In genomic region chr10:32056136-32057040, GRCh38 we compare ENCODE assay signal across 8 cellular contexts. TPM values are rescaled to one million over a fixed set of nuclear protein-coding genes. Genes with fewer than 3 reads are reported as not detected.
A peak's percentile ranks its signal among the peaks of the same experiment; 100 is the strongest.
DNase-seq lines count a peak whose midpoint lies in the region; ATAC-seq and TF ChIP-seq lines count a peak whose summit lies in the region.

Gene KIF5B (minus strand): TSS chr10:32056425. CDS start chr10:32055973, 452 bp downstream.

- intact Hi-C loops in activated T-helper 2 cell treated with anti-CD3 and anti-CD28 coated beads, Interferon-gamma antibody, Interleukin-2, Interleukin-4, amounts not matched to agents 10 μg/mL and 5 μg/mL and 100 μg/mL, durations not matched to agents 14 hours and 24 hours and 36 hours (cut with micrococcal nuclease) = loop anchor here (2.0 to 10.0 kb wide), 4 partner anchors 129 to 388 kb away; partner anchors contain the start of genes ARHGAP12, CCDC7 and EPC1
- intact Hi-C loops in natural killer cell (cut with micrococcal nuclease) = loop anchor here (10.0 kb wide), 3 partner anchors 288 to 742 kb away; partner anchors contain the start of genes EPC1 and ZEB1

- peaks cover 33% of the 10 kb centered on the region for H3K36me3 Mint-ChIP-seq in activated T-helper 2 cell treated with anti-CD3 and anti-CD28 coated beads, Interferon-gamma antibody, Interleukin-2, Interleukin-4, amounts not matched to agents 10 μg/mL and 5 μg/mL and 100 μg/mL, durations not matched to agents 14 hours and 24 hours and 36 hours (ENCODE audit: low read depth)
- H3K36me3 Mint-ChIP-seq in natural killer cell = no peaks in the 10 kb centered on the region

- H3K27ac Mint-ChIP-seq in activated T-helper 2 cell treated with anti-CD3 and anti-CD28 coated beads, Interferon-gamma antibody, Interleukin-2, Interleukin-4, amounts not matched to agents 10 μg/mL and 5 μg/mL and 100 μg/mL, durations not matched to agents 14 hours and 24 hours and 36 hours = peak within 1 kb of the TSS; percentile 90
- peak within 1 kb of the TSS; percentile 93 to 98 for H3K27ac Mint-ChIP-seq in natural killer cell

- peaks cover 35% of the 10 kb centered on the region; the same call in 1 of the 2 replicates for H4K20me1 ChIP-seq in GM23248 (ENCODE audit: insufficient read depth)

- H3K27me3 ChIP-seq in GM23248 (replicated peaks; ENCODE audit: insufficient read depth) = no peaks in the 10 kb centered on the region

- H3K4me3 ChIP-seq in GM23248 (peak within 1 kb of the TSS; percentile 93), fibroblast of mammary gland (ENCODE audit: control insufficient read depth, low read depth, low read length) (peak within 1 kb of the TSS; percentile 91)

- H3F3A ChIP-seq in GM23248 (ENCODE audit: insufficient read depth) = peaks cover 30% of the 10 kb centered on the region

- peak within 1 kb of the TSS; percentile 88 for H3K4me3 Mint-ChIP-seq in activated T-helper 2 cell treated with anti-CD3 and anti-CD28 coated beads, Interferon-gamma antibody, Interleukin-2, Interleukin-4, amounts not matched to agents 10 μg/mL and 5 μg/mL and 100 μg/mL, durations not matched to agents 14 hours and 24 hours and 36 hours (ENCODE audit: low read depth)
- H3K4me3 Mint-ChIP-seq in natural killer cell = peak within 1 kb of the TSS; percentile 98

- no peaks in the 10 kb centered on the region for H3K27me3 Mint-ChIP-seq in activated T-helper 2 cell treated with anti-CD3 and anti-CD28 coated beads, Interferon-gamma antibody, Interleukin-2, Interleukin-4, amounts not matched to agents 10 μg/mL and 5 μg/mL and 100 μg/mL, durations not matched to agents 14 hours and 24 hours and 36 hours (ENCODE audit: low read depth)
- no peaks in the 10 kb centered on the region for H3K27me3 Mint-ChIP-seq in natural killer cell (ENCODE audit: low read depth in 2 of 2)

- CTCF ChIA-PET in RWPE1 (lab: Yijun Ruan, JAX) = no interaction called here

- in situ Hi-C loops in GM23248 (cut with MboI) = no loop called here

- peak within 1 kb of the TSS; percentile 97 for H2AFZ ChIP-seq in GM23248

- 1% methylated on average over 39 to 59 of the region's 63 CpGs for WGBS in GM23248 (ENCODE audit: low coverage in 1 of 2, low lambda C conversion rate in 2 of 2, missing lambda C conversion rate in 2 of 2), 2 experiments

- H3K9ac ChIP-seq in GM23248 = peak within 1 kb of the TSS; percentile 89

- POLR2A ChIA-PET in RWPE1 (lab: Yijun Ruan, JAX; ENCODE audit: low non-redundant PET) = no interaction called here

- H3K36me3 ChIP-seq in GM23248 (ENCODE audit: low read depth) = no peaks in the 10 kb centered on the region

- peak; percentile 78 to 88 (median 82) for ATAC-seq in natural killer cell

- H3K27ac ChIP-seq in GM23248 = peak within 1 kb of the TSS; percentile 80
- H3K27ac ChIP-seq in RWPE1 = peak within 1 kb of the TSS; percentile 93

- H3K4me2 ChIP-seq in GM23248 (ENCODE audit: unreplicated experiment) = peak within 1 kb of the TSS; percentile 97

- H3K9me3 ChIP-seq in GM23248 (ENCODE audit: low read depth) = no peaks in the 10 kb centered on the region

- peaks cover 48% of the 10 kb centered on the region for H3K79me2 ChIP-seq in GM23248 (ENCODE audit: insufficient read depth)

- peak; percentile 92 for DNase-seq in Daoy (ENCODE audit: low read depth)
- peak; percentile 94 for DNase-seq in GM23248
- DNase-seq in Kasumi-1 (lab: John Stamatoyannopoulos, UW) = peak; percentile 90 to 93
- DNase-seq in RWPE1 (ENCODE audit: low spot score) = peak; percentile 91
- DNase-seq in activated T-helper 2 cell treated with anti-CD3 and anti-CD28 coated beads, Interferon-gamma antibody, Interleukin-2, Interleukin-4, amounts not matched to agents 10 μg/mL and 5 μg/mL and 100 μg/mL, durations not matched to agents 14 hours and 24 hours and 36 hours (ENCODE audit: low spot score) = peak; percentile 85
- peak; percentile 79 for DNase-seq in fibroblast of mammary gland (ENCODE audit: low read depth)
- DNase-seq in natural killer cell = peak; percentile 88
- peak; percentile 75 to 98 (median 87) for DNase-seq in stimulated activated naive CD4-positive, alpha-beta T cell (lab: John Stamatoyannopoulos, UW)

- H3K9me3 Mint-ChIP-seq in activated T-helper 2 cell treated with anti-CD3 and anti-CD28 coated beads, Interferon-gamma antibody, Interleukin-2, Interleukin-4, amounts not matched to agents 10 μg/mL and 5 μg/mL and 100 μg/mL, durations not matched to agents 14 hours and 24 hours and 36 hours = no peaks in the 10 kb centered on the region
- no peaks in the 10 kb centered on the region for H3K9me3 Mint-ChIP-seq in natural killer cell

- H3K9me2 ChIP-seq in GM23248 (ENCODE audit: insufficient read depth) = no peaks in the 10 kb centered on the region

- TF ChIP-seq CTCF in RWPE1 (conservative IDR thresholded peaks at IDR 0.05; ENCODE audit: low read depth) (no peak), fibroblast of mammary gland (conservative IDR thresholded peaks at IDR 0.05; ENCODE audit: control insufficient read depth, insufficient read depth, low read depth, low read length) (no peak), natural killer cell (IDR thresholded peaks at IDR 0.05) (no peak)

- peaks cover 32% of the 10 kb centered on the region for H3K4me1 ChIP-seq in GM23248 (ENCODE audit: insufficient read depth)

- peaks cover 32% of the 10 kb centered on the region for H3K4me1 Mint-ChIP-seq in activated T-helper 2 cell treated with anti-CD3 and anti-CD28 coated beads, Interferon-gamma antibody, Interleukin-2, Interleukin-4, amounts not matched to agents 10 μg/mL and 5 μg/mL and 100 μg/mL, durations not matched to agents 14 hours and 24 hours and 36 hours (ENCODE audit: low read depth)
- peaks cover 53 to 55% of the 10 kb centered on the region in 2 donors for H3K4me1 Mint-ChIP-seq in natural killer cell

RNA-seq across cellular contexts. Expression of gene KIF5B, which starts in this region (rescaled TPM):
- 122 TPM in 2 replicates for total RNA-seq in Daoy (2014; rRNA removed; shearing (Covaris generic))
- total RNA-seq in GM23248 (2014; rRNA removed; shearing (Covaris generic)) = 133 and 137 TPM in 2 replicates
- 79.6 and 81.5 TPM in 2 replicates for polyA plus RNA-seq in GM23248 (2016; fragmentation: Nextera tagmentation; extraction: Ambion mirVana)
- total RNA-seq in activated T-helper 2 cell treated with anti-CD3 and anti-CD28 coated beads, Interferon-gamma antibody, Interleukin-2, Interleukin-4, amounts not matched to agents 10 μg/mL and 5 μg/mL and 100 μg/mL, durations not matched to agents 14 hours and 24 hours and 36 hours = 76.6 and 79.0 TPM in 2 replicates
- 10 to 100 TPM; 51.0 to 64.2 (median 61.1) TPM for total RNA-seq in natural killer cell

Comparison
In these comparisons a context has a peak if more than half of its experiments do, and no peak if none do; other contexts are left out.
1. Peak in every context shown above with its lines: DNase-seq, ATAC-seq, H3K4me3 ChIP-seq and H3K27ac ChIP-seq.